Comparison of ENCODE assay signal across 8 cellular contexts in genomic region chr5:36878421-36879088, GRCh38. TPM values are rescaled to one million over a fixed set of nuclear protein-coding genes. Genes with fewer than 3 reads are reported as not detected.
DNase-seq lines count a peak whose midpoint lies in the region; ATAC-seq, FAIRE-seq and TF ChIP-seq lines count a peak whose summit lies in the region.

No MANE protein-coding gene starts in this region.

- RAD21 ChIA-PET in GM12878 (lab: Charles Lee; ENCODE audit: unreplicated experiment): interaction anchor here (1.3 to 5.2 kb wide), 3 partner anchors 67 to 158 kb away, joined by 3 to 35 read pairs (median 4); no protein-coding TSS in a partner anchor

- H3K4me3 ChIP-seq in GM12878: peak overlapping the region; percentile 95

- H3K36me3 ChIP-seq in GM12878 (ENCODE audit: control insufficient read depth in 2 of 2, insufficient read depth in 2 of 2, low read length in 1 of 2): no peaks in the 10 kb centered on the region

- WGBS in GM12878 (ENCODE audit: insufficient coverage, insufficient replicate concordance, low lambda C conversion rate, missing lambda C conversion rate): under 1% methylated on average over 15 of the region's 15 CpGs

- no peak for FAIRE-seq in GM12878 (lab: Jason Lieb, UNC)

- SMC1A ChIA-PET in GM12878 (lab: Charles Lee; ENCODE audit: uncharacterized antibody, unreplicated experiment): interaction anchor here (1.5 to 1.9 kb wide), 2 partner anchors 60 to 155 kb away, joined by 3 to 10 read pairs; no protein-coding TSS in a partner anchor

- no peaks in the 10 kb centered on the region for H3K27me3 ChIP-seq in GM12878 (replicated peaks in 1 of 2; ENCODE audit: control insufficient read depth in 2 of 2, insufficient read depth in 2 of 2, low read length in 1 of 2)

- in situ Hi-C loops in GM12878 (cut with MboI): no loop called here

- H3K36me3 Mint-ChIP-seq in activated CD4-positive, alpha-beta T cell treated with anti-CD3 and anti-CD28 coated beads, Interleukin-2, amount 10 ng/mL, durations not matched to agents 7 days and 5 days (ENCODE audit: low read depth): peaks cover 7% of the 10 kb centered on the region

- peak overlapping the region; percentile 77 for H3K4me3 Mint-ChIP-seq in activated CD4-positive, alpha-beta T cell treated with anti-CD3 and anti-CD28 coated beads, Interleukin-2, amount 10 ng/mL, durations not matched to agents 7 days and 5 days
- H3K4me3 Mint-ChIP-seq in stimulated activated naive CD8-positive, alpha-beta T cell treated with anti-CD3 and anti-CD28 coated beads, Interleukin-15, amount 100 ng/mL, for 72 hours: peak overlapping the region; percentile 94 to 98

- H3K9me3 Mint-ChIP-seq in activated CD4-positive, alpha-beta T cell treated with anti-CD3 and anti-CD28 coated beads, Interleukin-2, amount 10 ng/mL, durations not matched to agents 7 days and 5 days: no peaks in the 10 kb centered on the region
- no peaks in the 10 kb centered on the region for H3K9me3 Mint-ChIP-seq in stimulated activated naive CD8-positive, alpha-beta T cell treated with anti-CD3 and anti-CD28 coated beads, Interleukin-15, amount 100 ng/mL, for 72 hours

- BruUV-seq in GM12878 (replicated peaks; lab: Mats Ljungman, UMichigan): no TSS peak

- POLR2A ChIA-PET in activated CD4-positive, alpha-beta T cell treated with anti-CD3 and anti-CD28 coated beads, Interleukin-2, amount 10 ng/mL, durations not matched to agents 7 days and 5 days (lab: Charles Lee): no interaction called here
- POLR2A ChIA-PET in GM12878 (lab: Charles Lee): interaction anchor here (0.6 to 2.9 kb wide), 3 partner anchors 9 to 860 kb away, joined by 4 to 24 read pairs (median 5); no protein-coding TSS in a partner anchor

- no peak for TF ChIP-seq EP300 in GM12878 (IDR thresholded peaks at IDR 0.05; ENCODE audit: borderline replicate concordance in 1 of 2, control insufficient read depth in 1 of 2, low read depth in 2 of 2, low read length in 2 of 2)

- TF ChIP-seq CTCF in GM12878 (IDR thresholded peaks at IDR 0.05 in 2 of 3, conservative IDR thresholded peaks at IDR 0.05 in 1 of 3; ENCODE audit: control insufficient read depth in 2 of 3, extremely low read depth in 1 of 3, insufficient read depth in 1 of 3, low read depth in 3 of 3, low read length in 3 of 3): no peak

- intact Hi-C loops in GM12878 (cut with micrococcal nuclease; ENCODE audit: unreplicated experiment): loop anchor here (5.0 to 10.0 kb wide), 4 partner anchors 129 to 724 kb away; partner anchors contain the start of genes LMBRD2, NUP155, SKP2 and WDR70

- no peaks in the 10 kb centered on the region for H4K20me1 ChIP-seq in GM12878 (ENCODE audit: control insufficient read depth, insufficient read depth)

- TF ChIP-seq POLR2A in GM12878 (IDR thresholded peaks at IDR 0.05; ENCODE audit: low read depth, low read length): no peak

- TF ChIP-seq RAD21 in GM12878 (IDR thresholded peaks at IDR 0.05; ENCODE audit: insufficient read depth, low read depth, low read length): no peak

- H3K27ac Mint-ChIP-seq in activated CD4-positive, alpha-beta T cell treated with anti-CD3 and anti-CD28 coated beads, Interleukin-2, amount 10 ng/mL, durations not matched to agents 7 days and 5 days: peak overlapping the region; percentile 97
- peak overlapping the region; percentile 97 to 98 for H3K27ac Mint-ChIP-seq in stimulated activated naive CD8-positive, alpha-beta T cell treated with anti-CD3 and anti-CD28 coated beads, Interleukin-15, amount 100 ng/mL, for 72 hours

- no peak for ATAC-seq in GM12878
- no peak for ATAC-seq in stimulated activated naive CD8-positive, alpha-beta T cell treated with anti-CD3 and anti-CD28 coated beads, Interleukin-15, amount 100 ng/mL, for 72 hours
- ATAC-seq in GM19328 (IDR thresholded peaks at IDR 0.05; ENCODE audit: unreplicated experiment): no peak
- no peak for ATAC-seq in GM21723 (IDR thresholded peaks at IDR 0.05; ENCODE audit: unreplicated experiment)

- CTCF ChIA-PET in activated CD4-positive, alpha-beta T cell treated with anti-CD3 and anti-CD28 coated beads, Interleukin-2, amount 10 ng/mL, durations not matched to agents 7 days and 5 days (lab: Charles Lee): interaction anchor here (1.1 kb wide), 1 partner anchor 118 kb away, joined by 3 read pairs; no protein-coding TSS in a partner anchor
- CTCF ChIA-PET in GM12878 (lab: Yijun Ruan, JAX): interaction anchor here (1.8 kb wide), 1 partner anchor 154 kb away, joined by 4 read pairs; no protein-coding TSS in a partner anchor

- no peaks in the 10 kb centered on the region for H3K9me3 ChIP-seq in GM12878 (replicated peaks; ENCODE audit: control insufficient read depth, insufficient read depth, low read length)

- peak overlapping the region; percentile 87 for H3K9ac ChIP-seq in GM12878 (ENCODE audit: control insufficient read depth, insufficient read depth, low read length)

- no peak overlapping the region for H2AFZ ChIP-seq in GM12878 (ENCODE audit: control insufficient read depth, low read depth, low read length)

- peak overlapping the region; percentile 49 for H3K27ac ChIP-seq in GM12878 (ENCODE audit: control insufficient read depth, insufficient read depth)

- H3K4me1 Mint-ChIP-seq in activated CD4-positive, alpha-beta T cell treated with anti-CD3 and anti-CD28 coated beads, Interleukin-2, amount 10 ng/mL, durations not matched to agents 7 days and 5 days: peaks cover 42% of the 10 kb centered on the region
- peaks cover 41% of the 10 kb centered on the region for H3K4me1 Mint-ChIP-seq in stimulated activated naive CD8-positive, alpha-beta T cell treated with anti-CD3 and anti-CD28 coated beads, Interleukin-15, amount 100 ng/mL, for 72 hours

- peak overlapping the region; percentile 56 for H3K4me2 ChIP-seq in GM12878 (ENCODE audit: control insufficient read depth, insufficient read depth)

- H3K27me3 Mint-ChIP-seq in activated CD4-positive, alpha-beta T cell treated with anti-CD3 and anti-CD28 coated beads, Interleukin-2, amount 10 ng/mL, durations not matched to agents 7 days and 5 days: no peaks in the 10 kb centered on the region
- H3K27me3 Mint-ChIP-seq in stimulated activated naive CD8-positive, alpha-beta T cell treated with anti-CD3 and anti-CD28 coated beads, Interleukin-15, amount 100 ng/mL, for 72 hours: no peaks in the 10 kb centered on the region

- H3K79me2 ChIP-seq in GM12878 (ENCODE audit: control insufficient read depth, insufficient read depth, low read length): peaks cover 98% of the 10 kb centered on the region

- no peak for DNase-seq in activated CD4-positive, alpha-beta T cell treated with anti-CD3 and anti-CD28 coated beads, Interleukin-2, amount 10 ng/mL, durations not matched to agents 7 days and 5 days
- DNase-seq in activated CD4-positive, alpha-beta T cell treated with anti-CD3 and anti-CD28 coated beads for 4 hours: no peak
- DNase-seq in NCI-H2227 (lab: John Stamatoyannopoulos, UW; ENCODE audit: unreplicated experiment) (peak; percentile 67), GM12878 (ENCODE audit: low read depth, low spot score) (no peak), iris pigment epithelial cell (ENCODE audit: low read depth) (peak; percentile 47)
- no peak for DNase-seq in stimulated activated naive CD8-positive, alpha-beta T cell treated with anti-CD3 and anti-CD28 coated beads, Interleukin-15, amount 100 ng/mL, for 72 hours

- H3K4me1 ChIP-seq in GM12878 (ENCODE audit: control insufficient read depth, insufficient read depth, low read length): peaks cover 3% of the 10 kb centered on the region; the same call in 1 of the 2 replicates

TF ChIP-seq in GM12878, 131 proteins besides CTCF, POLR2A, EP300 and RAD21 (continues in another document):
- TF ChIP-seq IKZF2 (IDR thresholded peaks at IDR 0.05): 0 out of 4 replicates have a peak, but pooled peaks of 1 of the 2 experiments have one; percentile 19
- peak; percentile 16; the same call in 1 of the 2 replicates for TF ChIP-seq ATF2 (IDR thresholded peaks at IDR 0.05; ENCODE audit: low read length)

RNA-seq across cellular contexts. Expression of gene NIPBL, which starts 2.0 kb away (rescaled TPM):
- total RNA-seq in activated CD4-positive, alpha-beta T cell treated with anti-CD3 and anti-CD28 coated beads, Interleukin-2, amount 10 ng/mL, durations not matched to agents 7 days and 5 days: 10 to 100 TPM; 59.4 to 72.8 TPM
- total RNA-seq in GM12878 (2013; cell fraction: nucleolus; rRNA removed): 202 and 206 TPM in 2 replicates
- total RNA-seq in GM12878 (2014; rRNA removed): 18.0 and 19.6 TPM in 2 replicates
- total RNA-seq in GM12878 (2014; rRNA removed; fragmentation: Illumina TruSeq; extraction: Trizol): 27.5 and 36.6 TPM in 2 replicates
- total RNA-seq in GM12878 (2021): 45.4 and 45.7 TPM in 2 replicates
- 9.2 TPM for polyA plus RNA-seq in GM12878 (2011; ENCODE audit: low read depth)
- polyA plus RNA-seq in GM12878 (2011; rRNA removed): 41.5 and 50.4 TPM in 2 replicates
- polyA plus RNA-seq in GM12878 (2011; cell fraction: cytosol; rRNA removed): 29.0 and 35.5 TPM in 2 replicates
- polyA plus RNA-seq in GM12878 (2011; cell fraction: nucleus; rRNA removed): 40.8 and 52.1 TPM in 2 replicates
- 14.7 and 20.8 TPM in 2 replicates for polyA plus RNA-seq in GM12878 (2012)
- 29.9 and 42.0 TPM in 2 replicates for polyA plus RNA-seq in GM12878 (2014; fragmentation: Illumina TruSeq; extraction: Trizol)
- 10 to 100 TPM; 10.4 to 13.4 TPM for polyA plus RNA-seq in GM12878 (2014; fragmentation: Nextera tagmentation; extraction: Ambion mirVana)
- 15.1 and 18.9 TPM in 2 replicates for polyA plus RNA-seq in GM12878 (2014; rRNA removed)
- 10 to 100 TPM; 19.7 to 20.7 TPM for polyA plus RNA-seq in GM12878 (2016; fragmentation: Nextera tagmentation; extraction: Ambion mirVana)
- 176 and 271 TPM in 2 replicates for polyA minus RNA-seq in GM12878 (2011; rRNA and poly(A)+ RNA removed)
- 28.5 and 49.5 TPM in 2 replicates for polyA minus RNA-seq in GM12878 (2011; cell fraction: cytosol; rRNA and poly(A)+ RNA removed)
- 111 and 150 TPM in 2 replicates for polyA minus RNA-seq in GM12878 (2011; cell fraction: nucleus; rRNA and poly(A)+ RNA removed)

Comparison
In these comparisons a context has a peak if more than half of its experiments do, and no peak if none do; other contexts are left out.
1. DNase-seq: peak in NCI-H2227 (single experiment) and iris pigment epithelial cell (single experiment); none in activated CD4-positive, alpha-beta T cell treated with anti-CD3 and anti-CD28 coated beads, Interleukin-2, amount 10 ng/mL, durations not matched to agents 7 days and 5 days (single experiment), activated CD4-positive, alpha-beta T cell treated with anti-CD3 and anti-CD28 coated beads for 4 hours (0 of 2), GM12878 (single experiment) and stimulated activated naive CD8-positive, alpha-beta T cell treated with anti-CD3 and anti-CD28 coated beads, Interleukin-15, amount 100 ng/mL, for 72 hours (0 of 2).